ENCODE assay signal across 1 cellular context in the genomic region with DNA sequence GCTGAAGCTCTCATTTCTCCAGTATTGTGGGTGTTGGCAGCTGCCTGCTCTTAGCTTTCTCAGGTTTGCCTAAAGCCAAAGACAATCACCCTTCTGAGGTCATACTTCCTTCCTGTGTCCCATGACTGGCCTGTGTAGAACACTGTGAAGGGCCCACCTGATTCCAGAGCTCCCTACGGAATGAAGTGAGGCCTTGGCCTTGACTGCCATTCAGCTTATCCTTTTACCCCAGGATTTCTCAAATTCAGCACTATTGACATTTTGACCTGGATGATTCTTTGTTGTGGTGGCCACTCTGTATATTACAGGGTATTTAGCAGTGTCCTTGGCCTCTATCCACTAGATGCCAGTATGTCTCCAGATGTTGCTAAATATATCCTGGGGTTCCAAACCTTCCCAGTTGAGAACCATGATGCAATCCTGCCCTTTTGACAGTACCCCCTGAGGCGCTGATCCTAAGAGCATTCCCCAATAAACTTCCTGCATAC.
TF ChIP-seq lines count a peak whose summit lies in the region.

No MANE protein-coding gene starts in this region.

TF ChIP-seq in HepG2, 621 proteins besides CTCF, POLR2A, EP300 and RAD21 (continued from another document and continues in another):
- TF ChIP-seq ZNF34 (CRISPR knock-in tag; IDR thresholded peaks at IDR 0.05; ENCODE audit: borderline replicate concordance), result 0 out of 2 replicates have a peak, but pooled peaks have one; percentile 54
- TF ChIP-seq ETV5 (CRISPR knock-in tag; IDR thresholded peaks at IDR 0.05; ENCODE audit: borderline replicate concordance), result peak; percentile 74; the same call in 1 of the 2 replicates
- TF ChIP-seq ARID2 (CRISPR knock-in tag; IDR thresholded peaks at IDR 0.05; ENCODE audit: borderline replicate concordance), result no peak
- peak; percentile 72; the same call in 1 of the 2 replicates for TF ChIP-seq NFKBIZ (CRISPR knock-in tag; IDR thresholded peaks at IDR 0.05)
- TF ChIP-seq CHD4 (IDR thresholded peaks at IDR 0.05; ENCODE audit: borderline replicate concordance, low read length), result 0 out of 2 replicates have a peak, but pooled peaks have one; percentile 30
- TF ChIP-seq THAP11 (CRISPR knock-in tag; IDR thresholded peaks at IDR 0.05), result peak; percentile 45; the same call in 1 of the 2 replicates
- peak; percentile 71 for TF ChIP-seq MED1 (CRISPR knock-in tag; IDR thresholded peaks at IDR 0.05)
- peak; percentile 68 for TF ChIP-seq HNF1B (CRISPR knock-in tag; IDR thresholded peaks at IDR 0.05)
- TF ChIP-seq TBX2 (CRISPR knock-in tag; IDR thresholded peaks at IDR 0.05; ENCODE audit: borderline replicate concordance), result peak; percentile 53; the same call in 1 of the 2 replicates
- TF ChIP-seq NCOR1 (IDR thresholded peaks at IDR 0.05; ENCODE audit: borderline replicate concordance, low read length), result peak; percentile 44; the same call in 1 of the 2 replicates
- no peak for TF ChIP-seq ZNF441 (CRISPR knock-in tag; IDR thresholded peaks at IDR 0.05; ENCODE audit: borderline replicate concordance)
- peak; percentile 43; the same call in 1 of the 2 replicates for TF ChIP-seq HDAC1 (CRISPR knock-in tag; IDR thresholded peaks at IDR 0.05)
- TF ChIP-seq ZNF644 (CRISPR knock-in tag; IDR thresholded peaks at IDR 0.05; ENCODE audit: low read depth), result peak; percentile 59
- TF ChIP-seq THAP9 (CRISPR knock-in tag; IDR thresholded peaks at IDR 0.05; ENCODE audit: borderline replicate concordance), result no peak
- TF ChIP-seq SRSF4 (IDR thresholded peaks at IDR 0.05; ENCODE audit: low read depth, low read length, poor library complexity, severe bottlenecking), result no peak
- peak; percentile 62 for TF ChIP-seq ZFP36 (IDR thresholded peaks at IDR 0.05; ENCODE audit: borderline replicate concordance, low read depth, low read length, partially characterized antibody)
- peak; percentile 88 for TF ChIP-seq HMG20A (CRISPR knock-in tag; IDR thresholded peaks at IDR 0.05; ENCODE audit: borderline replicate concordance)
- peak; percentile 48 for TF ChIP-seq ZFX (CRISPR knock-in tag; IDR thresholded peaks at IDR 0.05; ENCODE audit: low read depth)
- TF ChIP-seq, protein P1, sequence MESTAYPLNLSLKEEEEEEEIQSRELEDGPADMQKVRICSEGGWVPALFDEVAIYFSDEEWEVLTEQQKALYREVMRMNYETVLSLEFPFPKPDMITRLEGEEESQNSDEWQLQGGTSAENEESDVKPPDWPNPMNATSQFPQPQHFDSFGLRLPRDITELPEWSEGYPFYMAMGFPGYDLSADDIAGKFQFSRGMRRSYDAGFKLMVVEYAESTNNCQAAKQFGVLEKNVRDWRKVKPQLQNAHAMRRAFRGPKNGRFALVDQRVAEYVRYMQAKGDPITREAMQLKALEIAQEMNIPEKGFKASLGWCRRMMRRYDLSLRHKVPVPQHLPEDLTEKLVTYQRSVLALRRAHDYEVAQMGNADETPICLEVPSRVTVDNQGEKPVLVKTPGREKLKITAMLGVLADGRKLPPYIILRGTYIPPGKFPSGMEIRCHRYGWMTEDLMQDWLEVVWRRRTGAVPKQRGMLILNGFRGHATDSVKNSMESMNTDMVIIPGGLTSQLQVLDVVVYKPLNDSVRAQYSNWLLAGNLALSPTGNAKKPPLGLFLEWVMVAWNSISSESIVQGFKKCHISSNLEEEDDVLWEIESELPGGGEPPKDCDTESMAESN (CRISPR knock-in tag; conservative IDR thresholded peaks at IDR 0.05), result 0 out of 2 replicates have a peak, but pooled peaks have one; percentile 30
- TF ChIP-seq MAFK (conservative IDR thresholded peaks at IDR 0.05 in 1 of 2, IDR thresholded peaks at IDR 0.05 in 1 of 2; ENCODE audit: low read length in 2 of 2), result peak in 1 of 2 experiments; percentile 40; a peak in 2 of 4 replicates
- no peak for TF ChIP-seq ZNF720 (CRISPR knock-in tag; IDR thresholded peaks at IDR 0.05)
- TF ChIP-seq FOXA3 (CRISPR knock-in tag; IDR thresholded peaks at IDR 0.05), result peak; percentile 78
- peak; percentile 93 for TF ChIP-seq ATF2 (CRISPR knock-in tag; IDR thresholded peaks at IDR 0.05)
- TF ChIP-seq DMAP1 (CRISPR knock-in tag; IDR thresholded peaks at IDR 0.05), result peak; percentile 49; the same call in 1 of the 2 replicates
- no peak for TF ChIP-seq ZNF816 (CRISPR knock-in tag; IDR thresholded peaks at IDR 0.05; ENCODE audit: borderline replicate concordance)
- TF ChIP-seq ZNF670 (CRISPR knock-in tag; IDR thresholded peaks at IDR 0.05; ENCODE audit: borderline replicate concordance), result peak; percentile 49; the same call in 1 of the 2 replicates
- 0 out of 2 replicates have a peak, but pooled peaks have one; percentile 49 for TF ChIP-seq JUN (CRISPR knock-in tag; IDR thresholded peaks at IDR 0.05)
- peak; percentile 21; the same call in 1 of the 2 replicates for TF ChIP-seq SOX13 (IDR thresholded peaks at IDR 0.05)
- peak in 1 of 2 experiments; percentile 89; a peak in 2 of 4 replicates for TF ChIP-seq SOX13 (CRISPR knock-in tag; conservative IDR thresholded peaks at IDR 0.05 in 1 of 2, IDR thresholded peaks at IDR 0.05 in 1 of 2)
- TF ChIP-seq ZSCAN25 (CRISPR knock-in tag; IDR thresholded peaks at IDR 0.05), result peak; percentile 25; the same call in 1 of the 2 replicates
- peak; percentile 50; the same call in 1 of the 2 replicates for TF ChIP-seq TSC22D2 (CRISPR knock-in tag; IDR thresholded peaks at IDR 0.05; ENCODE audit: borderline replicate concordance)
- 0 out of 2 replicates have a peak, but pooled peaks have one; percentile 57 for TF ChIP-seq HNF4A (CRISPR knock-in tag; IDR thresholded peaks at IDR 0.05)
- TF ChIP-seq SOX5 (CRISPR knock-in tag; IDR thresholded peaks at IDR 0.05; ENCODE audit: borderline replicate concordance), result peak; percentile 84
- peak; percentile 43; the same call in 1 of the 2 replicates for TF ChIP-seq DPF2 (CRISPR knock-in tag; IDR thresholded peaks at IDR 0.05; ENCODE audit: borderline replicate concordance, low read depth)
- peak; percentile 26 for TF ChIP-seq ZNF781 (CRISPR knock-in tag; IDR thresholded peaks at IDR 0.05; ENCODE audit: borderline replicate concordance, not compliant biosample characterization)
- peak; percentile 87 for TF ChIP-seq NCOA2 (CRISPR knock-in tag; IDR thresholded peaks at IDR 0.05)
- TF ChIP-seq ZNF691 (CRISPR knock-in tag; IDR thresholded peaks at IDR 0.05; ENCODE audit: borderline replicate concordance, low read depth), result 0 out of 2 replicates have a peak, but pooled peaks have one; percentile 34
- no peak for TF ChIP-seq ZNF382 (CRISPR knock-in tag; IDR thresholded peaks at IDR 0.05; ENCODE audit: borderline replicate concordance)
- TF ChIP-seq TEAD3 (CRISPR knock-in tag; optimal IDR thresholded peaks at IDR 0.05; ENCODE audit: borderline replicate concordance), result peak; percentile 36
- TF ChIP-seq HNF4G (IDR thresholded peaks at IDR 0.05; ENCODE audit: borderline replicate concordance, low read depth, low read length), result peak; percentile 30; the same call in 1 of the 2 replicates
- no peak for TF ChIP-seq HNF4G (CRISPR knock-in tag; IDR thresholded peaks at IDR 0.05; ENCODE audit: borderline replicate concordance, low read depth)
- TF ChIP-seq ZNF609 (CRISPR knock-in tag; IDR thresholded peaks at IDR 0.05; ENCODE audit: borderline replicate concordance), result peak; percentile 78; the same call in 1 of the 2 replicates
- 0 out of 2 replicates have a peak, but pooled peaks have one; percentile 37 for TF ChIP-seq ZNF556 (CRISPR knock-in tag; IDR thresholded peaks at IDR 0.05; ENCODE audit: borderline replicate concordance)
- TF ChIP-seq SOX6 (IDR thresholded peaks at IDR 0.05), result no peak
- TF ChIP-seq SOX6 (CRISPR knock-in tag; IDR thresholded peaks at IDR 0.05), result peak; percentile 92
- peak; percentile 95 for TF ChIP-seq STAG1 (CRISPR knock-in tag; IDR thresholded peaks at IDR 0.05)
